Comparison of ENCODE assay signal across 25 cellular contexts in the genomic region with DNA sequence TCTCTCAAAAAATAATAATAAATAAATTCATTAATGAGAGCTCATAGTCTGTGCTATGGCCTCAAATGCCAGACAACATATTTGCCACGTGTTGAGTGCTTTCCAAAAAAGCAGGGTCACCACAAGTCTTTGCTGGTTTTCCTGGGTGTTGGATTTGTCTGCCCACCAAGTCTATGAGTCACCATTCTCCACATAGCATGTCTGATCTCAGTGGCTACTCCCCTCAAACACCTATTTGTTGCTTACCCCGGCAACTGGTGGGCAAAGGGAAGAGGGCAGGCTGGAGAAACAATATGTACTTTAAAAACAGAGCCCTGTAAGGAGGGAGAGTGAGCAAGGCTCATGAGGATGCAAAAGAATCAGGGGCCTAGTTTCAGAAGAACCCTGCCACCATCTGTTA.
"Had no signal": no experiment of that assay in that cellular context is flagged by ENCODE, and none has a peak within 500 bp of the region (broad histone marks: within the 10 kb centered on the region; RNA-seq: fewer than 3 reads in every experiment).

No MANE protein-coding gene starts in this region.

- H3K27ac Mint-ChIP-seq: activated CD4-positive, alpha-beta memory T cell treated with anti-CD3 and anti-CD28 coated beads, Interleukin-2, amount 10 ng/mL, durations not matched to agents 7 days and 5 days; activated naive CD8-positive, alpha-beta T cell treated with anti-CD3 and anti-CD28 coated beads, Interleukin-2, amount 50 U/mL, for 24 hours; activated T-cell treated with anti-CD3 and anti-CD28 coated beads, Interleukin-2, amount 50 U/mL, for 72 hours; brain; dendritic cell treated with granulocyte-macrophage colony-stimulating factor and Interleukin-4, amounts not matched to agents 40 ng/mL and 50 ng/mL, for 4 days; nephron progenitor cell; stimulated activated effector memory CD8-positive, alpha-beta T cell treated with anti-CD3 and anti-CD28 coated beads, Interleukin-12 subunit alpha, Interleukin-12 subunit beta, amount 100 ng/mL, for 72 hours; stimulated activated naive CD8-positive, alpha-beta T cell treated with anti-CD3 and anti-CD28 coated beads, Interleukin-15, amount 100 ng/mL, for 72 hours had no signal

- H3K27me3 ChIP-seq: esophagus muscularis mucosa, gastrocnemius medialis, right lobe of liver, tibial artery had no signal

- H3K9me3 ChIP-seq: esophagus muscularis mucosa, gastrocnemius medialis, mucosa of descending colon, right lobe of liver, tibial artery had no signal

- H3K4me1 ChIP-seq: gastrocnemius medialis, parathyroid adenoma, right lobe of liver, tibial artery had no signal

- H3K36me3 ChIP-seq: esophagus muscularis mucosa, gastrocnemius medialis, right lobe of liver, tibial artery had no signal

- H3K4me3 Mint-ChIP-seq: activated CD4-positive, alpha-beta memory T cell treated with anti-CD3 and anti-CD28 coated beads, Interleukin-2, amount 10 ng/mL, durations not matched to agents 7 days and 5 days; activated naive CD8-positive, alpha-beta T cell treated with anti-CD3 and anti-CD28 coated beads, Interleukin-2, amount 50 U/mL, for 24 hours; activated T-cell treated with anti-CD3 and anti-CD28 coated beads, Interleukin-2, amount 50 U/mL, for 72 hours; brain; dendritic cell treated with granulocyte-macrophage colony-stimulating factor and Interleukin-4, amounts not matched to agents 40 ng/mL and 50 ng/mL, for 4 days; nephron progenitor cell; stimulated activated effector memory CD8-positive, alpha-beta T cell treated with anti-CD3 and anti-CD28 coated beads, Interleukin-12 subunit alpha, Interleukin-12 subunit beta, amount 100 ng/mL, for 72 hours; stimulated activated naive CD8-positive, alpha-beta T cell treated with anti-CD3 and anti-CD28 coated beads, Interleukin-15, amount 100 ng/mL, for 72 hours had no signal

- ATAC-seq: activated naive CD8-positive, alpha-beta T cell treated with anti-CD3 and anti-CD28 coated beads, Interleukin-2, amount 50 U/mL, for 24 hours; activated T-cell treated with anti-CD3 and anti-CD28 coated beads, Interleukin-2, amount 50 U/mL, for 72 hours; gastrocnemius medialis; left colon; mucosa of descending colon; right lobe of liver; stimulated activated effector memory CD8-positive, alpha-beta T cell treated with anti-CD3 and anti-CD28 coated beads, Interleukin-12 subunit alpha, Interleukin-12 subunit beta, amount 100 ng/mL, for 72 hours; stimulated activated naive CD8-positive, alpha-beta T cell treated with anti-CD3 and anti-CD28 coated beads, Interleukin-15, amount 100 ng/mL, for 72 hours had no signal

- H3K4me3 ChIP-seq: esophagus muscularis mucosa, gastrocnemius medialis, mucosa of descending colon, right lobe of liver, tibial artery had no signal

- H3K9me3 Mint-ChIP-seq: activated naive CD8-positive, alpha-beta T cell treated with anti-CD3 and anti-CD28 coated beads, Interleukin-2, amount 50 U/mL, for 24 hours; activated T-cell treated with anti-CD3 and anti-CD28 coated beads, Interleukin-2, amount 50 U/mL, for 72 hours; nephron progenitor cell; stimulated activated naive CD8-positive, alpha-beta T cell treated with anti-CD3 and anti-CD28 coated beads, Interleukin-15, amount 100 ng/mL, for 72 hours had no signal

- H3K27me3 Mint-ChIP-seq: activated CD4-positive, alpha-beta memory T cell treated with anti-CD3 and anti-CD28 coated beads, Interleukin-2, amount 10 ng/mL, durations not matched to agents 7 days and 5 days; brain; dendritic cell treated with granulocyte-macrophage colony-stimulating factor and Interleukin-4, amounts not matched to agents 40 ng/mL and 50 ng/mL, for 4 days; stimulated activated naive CD8-positive, alpha-beta T cell treated with anti-CD3 and anti-CD28 coated beads, Interleukin-15, amount 100 ng/mL, for 72 hours had no signal

- H3K36me3 Mint-ChIP-seq: brain; stimulated activated effector memory CD8-positive, alpha-beta T cell treated with anti-CD3 and anti-CD28 coated beads, Interleukin-12 subunit alpha, Interleukin-12 subunit beta, amount 100 ng/mL, for 72 hours had no signal

- H3K27ac ChIP-seq: esophagus muscularis mucosa, gastrocnemius medialis, parathyroid adenoma, right lobe of liver, tibial artery had no signal

- H2AFZ ChIP-seq: parathyroid adenoma had no signal

- H3K9ac ChIP-seq: parathyroid adenoma had no signal

- H3K4me1 Mint-ChIP-seq: activated CD4-positive, alpha-beta memory T cell treated with anti-CD3 and anti-CD28 coated beads, Interleukin-2, amount 10 ng/mL, durations not matched to agents 7 days and 5 days; activated naive CD8-positive, alpha-beta T cell treated with anti-CD3 and anti-CD28 coated beads, Interleukin-2, amount 50 U/mL, for 24 hours; nephron progenitor cell; stimulated activated effector memory CD8-positive, alpha-beta T cell treated with anti-CD3 and anti-CD28 coated beads, Interleukin-12 subunit alpha, Interleukin-12 subunit beta, amount 100 ng/mL, for 72 hours; stimulated activated naive CD8-positive, alpha-beta T cell treated with anti-CD3 and anti-CD28 coated beads, Interleukin-15, amount 100 ng/mL, for 72 hours had no signal

- DNase-seq: activated CD4-positive, alpha-beta memory T cell treated with anti-CD3 and anti-CD28 coated beads, Interleukin-2, amount 10 ng/mL, durations not matched to agents 7 days and 5 days; activated CD4-positive, alpha-beta T cell treated with anti-CD3 and anti-CD28 coated beads for 48 hours; activated effector memory CD4-positive, alpha-beta T cell treated with anti-CD3 and anti-CD28 coated beads, Interleukin-2, amount 50 U/mL, for 16 hours; activated naive CD4-positive, alpha-beta T cell treated with anti-CD3 and anti-CD28 coated beads, Interleukin-2, amount 50 U/mL, for 16 hours; activated naive CD8-positive, alpha-beta T cell treated with anti-CD3 and anti-CD28 coated beads, Interleukin-2, amount 50 U/mL, for 24 hours; activated T-cell treated with anti-CD3 and anti-CD28 coated beads, Interleukin-2, amount 50 U/mL, for 72 hours; caudate nucleus; effector memory CD4-positive, alpha-beta T cell; gastrocnemius medialis; hippocampal formation; left colon; mesenchymal stem cell; mucosa of descending colon; nephron progenitor cell; nucleus accumbens; right lobe of liver; small intestine; stimulated activated CD4-positive, alpha-beta T cell treated with anti-CD3 and anti-CD28 coated beads, Interleukin-2, amount 100 ng/mL, for 24 hours; stimulated activated naive CD8-positive, alpha-beta T cell treated with anti-CD3 and anti-CD28 coated beads, Interleukin-15, amount 100 ng/mL, for 72 hours; tibial artery had no signal
